Comparison of ENCODE assay signal across 10 cellular contexts in genomic region chr2:64675860-64676259, GRCh38. TPM values are rescaled to one million over a fixed set of nuclear protein-coding genes. Genes with fewer than 3 reads are reported as not detected.
DNase-seq lines count a peak whose midpoint lies in the region; ATAC-seq and TF ChIP-seq lines count a peak whose summit lies in the region.
"Had no signal": no experiment of that assay in that cellular context is flagged by ENCODE, and none has a peak within 500 bp of the region (broad histone marks: within the 10 kb centered on the region; RNA-seq: fewer than 3 reads in every experiment).

No MANE protein-coding gene starts in this region.

- 96% methylated on average over 3 of the region's 5 CpGs; no CpG with 5 or more reads in 1 of the 2 experiments for WGBS in IMR-90 (ENCODE audit: extremely low coverage in 2 of 2, insufficient read length in 1 of 2), 2 experiments

- H3K27ac Mint-ChIP-seq in immature natural killer cell, result no peak overlapping the region
- H3K27ac Mint-ChIP-seq: IgD-negative memory B cell had no signal

- H3K36me3 ChIP-seq in IMR-90 (ENCODE audit: control insufficient read depth, insufficient read depth, low read length), result no peaks in the 10 kb centered on the region
- H3K36me3 ChIP-seq in A673 (ENCODE audit: insufficient read depth, low read length, poor library complexity, severe bottlenecking), result no peaks in the 10 kb centered on the region

- no peak overlapping the region for H3K56ac ChIP-seq in IMR-90 (ENCODE audit: extremely low read depth, insufficient read depth, low read length)

- peaks cover 6 to 18% of the 10 kb centered on the region in 2 donors for H3K4me1 Mint-ChIP-seq in immature natural killer cell

- no peak for TF ChIP-seq POLR2A in IMR-90 (IDR thresholded peaks at IDR 0.05; ENCODE audit: low read depth, low read length)

- H3K4me3 ChIP-seq in IMR-90 (ENCODE audit: insufficient read depth, low read depth, low read length) (no peak overlapping the region), A673 (ENCODE audit: low read depth, low read length, poor library complexity, severe bottlenecking) (no peak overlapping the region)

- H2BK15ac ChIP-seq in IMR-90 (ENCODE audit: low read depth, low read length), result no peak overlapping the region

- no peaks in the 10 kb centered on the region for H3K36me3 Mint-ChIP-seq in immature natural killer cell

- H3K9me3 Mint-ChIP-seq in immature natural killer cell, result no peaks in the 10 kb centered on the region
- H3K9me3 Mint-ChIP-seq: IgD-negative memory B cell had no signal

- ATAC-seq in IMR-90 (ENCODE audit: low read depth) (no peak; the same call in 1 of the 2 replicates), GM21515 (IDR thresholded peaks at IDR 0.05; ENCODE audit: unreplicated experiment) (no peak)

- intact Hi-C loops in IMR-90 (cut with micrococcal nuclease) (no loop called here), A673 (cut with micrococcal nuclease; ENCODE audit: unreplicated experiment) (no loop called here)

- CTCF ChIA-PET in IMR-90 (lab: Yijun Ruan, JAX) (no interaction called here), A673 (lab: Charles Lee) (interaction anchor here (1.0 kb wide), 1 partner anchor 29 kb away, joined by 4 read pairs; no protein-coding TSS in a partner anchor)

- BruUV-seq in IMR-90 (replicated peaks; lab: Mats Ljungman, UMichigan), result no TSS peak
- no TSS peak for BruUV-seq in A673 (replicated peaks; lab: Mats Ljungman, UMichigan)

- no peak overlapping the region for H2BK5ac ChIP-seq in IMR-90 (ENCODE audit: low read depth, low read length, poor library complexity, severe bottlenecking)

- H2BK120ac ChIP-seq in IMR-90 (ENCODE audit: low read depth, low read length), result no peak overlapping the region

- no peak overlapping the region for H2AK5ac ChIP-seq in IMR-90 (ENCODE audit: low read depth, low read length)

- H4K5ac ChIP-seq in IMR-90 (ENCODE audit: low read depth, low read length), result no peak overlapping the region

- no peak overlapping the region for H3K18ac ChIP-seq in IMR-90 (ENCODE audit: low read depth, low read length)

- H3K27me3 ChIP-seq in IMR-90 (ENCODE audit: control insufficient read depth, insufficient read depth, low read length) (no peaks in the 10 kb centered on the region), A673 (replicated peaks; ENCODE audit: insufficient read depth, low read depth, low read length, poor library complexity) (no peaks in the 10 kb centered on the region)

- TF ChIP-seq CTCF in IMR-90 (conservative IDR thresholded peaks at IDR 0.05; ENCODE audit: low read depth, low read length) (no peak), A673 (conservative IDR thresholded peaks at IDR 0.05; ENCODE audit: low read depth, low read length) (no peak)

- no peaks in the 10 kb centered on the region for H3K9me1 ChIP-seq in IMR-90 (ENCODE audit: insufficient read depth, low read length)

- peaks cover 2% of the 10 kb centered on the region; the same call in 1 of the 2 replicates for H3K4me1 ChIP-seq in IMR-90 (ENCODE audit: control insufficient read depth, insufficient read depth, low read length)
- H3K4me1 ChIP-seq in A673 (ENCODE audit: insufficient read depth, low read length, poor library complexity, severe bottlenecking), result no peaks in the 10 kb centered on the region

- in situ Hi-C loops in IMR-90 (cut with MboI; ENCODE audit: low sequenced_read_pairs), result no loop called here

- no peak overlapping the region for H3K23ac ChIP-seq in IMR-90 (ENCODE audit: low read depth, low read length)

- H2AFZ ChIP-seq in IMR-90 (replicated peaks; ENCODE audit: low read length, poor library complexity), result no peak overlapping the region

- H3K4me3 Mint-ChIP-seq in immature natural killer cell, result no peak overlapping the region
- H3K4me3 Mint-ChIP-seq: IgD-negative memory B cell had no signal

- H3K27ac ChIP-seq in IMR-90 (ENCODE audit: insufficient read depth, low read length) (no peak overlapping the region), A673 (ENCODE audit: low read depth, low read length, poor library complexity, severe bottlenecking) (no peak overlapping the region)

- H3K9ac ChIP-seq in IMR-90 (ENCODE audit: low read depth, low read length), result no peak overlapping the region

- no peaks in the 10 kb centered on the region for H4K20me1 ChIP-seq in IMR-90 (ENCODE audit: insufficient read depth, low read length)

- H2BK20ac ChIP-seq in IMR-90 (ENCODE audit: low read depth, low read length), result no peak overlapping the region

- DNase-seq in A172 (ENCODE audit: low spot score) (peak; percentile 68), IMR-90 (peak; percentile 52), activated T-cell treated with anti-CD3 and anti-CD28 coated beads for 24 hours (ENCODE audit: low read depth) (peak; percentile 74), middle frontal gyrus (ENCODE audit: extremely low spot score, low spot score) (peak; percentile 35), retina (no peak), A673 (ENCODE audit: low spot score) (no peak), immature natural killer cell (no peak)
- DNase-seq: effector CD4-positive, alpha-beta T cell had no signal

- peaks cover 0 to 2% (median 2%) of the 10 kb centered on the region in 3 donors for H3K27me3 Mint-ChIP-seq in immature natural killer cell (ENCODE audit: low read depth in 3 of 3)
- H3K27me3 Mint-ChIP-seq: IgD-negative memory B cell had no signal

- no peak overlapping the region for H3K4ac ChIP-seq in IMR-90 (ENCODE audit: low read depth, low read length)

- no peak for TF ChIP-seq RAD21 in IMR-90 (IDR thresholded peaks at IDR 0.05; ENCODE audit: low read length)

- dilution Hi-C loops in IMR-90 (cut with HindIII; ENCODE audit: low sequenced_read_pairs, unreplicated experiment), result no loop called here

- no peaks in the 10 kb centered on the region for H3K9me3 ChIP-seq in IMR-90 (ENCODE audit: control insufficient read depth, insufficient read depth, low read length)
- no peaks in the 10 kb centered on the region for H3K9me3 ChIP-seq in A673 (ENCODE audit: low read depth, low read length, poor library complexity, severe bottlenecking)

- H3K14ac ChIP-seq in IMR-90 (replicated peaks; ENCODE audit: low read depth, low read length), result no peak overlapping the region

- H3K79me1 ChIP-seq in IMR-90 (ENCODE audit: low read depth in 1 of 2, low read length in 2 of 2), result no peaks in the 10 kb centered on the region; a peak in 1 of 4 replicates

- no peak overlapping the region for H4K91ac ChIP-seq in IMR-90 (ENCODE audit: insufficient read depth, low read depth, low read length)

- H4K8ac ChIP-seq in IMR-90 (ENCODE audit: low read depth in 2 of 2, low read length in 2 of 2), result no peak overlapping the region

- H3K4me2 ChIP-seq in IMR-90 (ENCODE audit: low read depth, low read length), result no peak overlapping the region

- POLR2A ChIA-PET in IMR-90 (lab: Charles Lee; ENCODE audit: unreplicated experiment), result no interaction called here
- POLR2A ChIA-PET in A673 (lab: Charles Lee; ENCODE audit: low non-redundant PET), result no interaction called here

- H2AK9ac ChIP-seq in IMR-90 (replicated peaks; ENCODE audit: low read depth, low read length, poor library complexity), result no peak overlapping the region

TF ChIP-seq in IMR-90, 13 proteins besides CTCF, POLR2A, EP300 and RAD21:
- no peak for TF ChIP-seq SMC3 (IDR thresholded peaks at IDR 0.05; ENCODE audit: low read depth, low read length)
- TF ChIP-seq MAZ (IDR thresholded peaks at IDR 0.05; ENCODE audit: borderline replicate concordance, low read depth, low read length), result no peak
- TF ChIP-seq CEBPB (IDR thresholded peaks at IDR 0.05; ENCODE audit: low read depth, low read length), result no peak

RNA-seq across cellular contexts. Expression of gene SERTAD2, which starts 22.1 kb away (rescaled TPM):
- total RNA-seq in A172 (2014; rRNA removed; shearing (Covaris generic)), result 6.4 and 10.3 TPM in 2 replicates
- total RNA-seq in IMR-90 (2012; rRNA removed), result 5.0 and 6.7 TPM in 2 replicates
- polyA plus RNA-seq in IMR-90 (2012; rRNA removed), result 11.0 and 12.7 TPM in 2 replicates
- polyA plus RNA-seq in IMR-90 (2012; cell fraction: cytosol; rRNA removed), result 5.3 and 11.9 TPM in 2 replicates
- polyA plus RNA-seq in IMR-90 (2012; cell fraction: nucleus; rRNA removed; ENCODE audit: low replicate concordance), result 6.0 TPM in 2 replicates
- total RNA-seq in A673 (2021), result 20.8 and 22.2 TPM in 2 replicates
- polyA plus RNA-seq in immature natural killer cell, result 1 to 10 TPM; 4.7 to 8.0 (median 6.1) TPM

Comparison
In these comparisons a context has a peak if more than half of its experiments do, and no peak if none do; other contexts are left out.
1. DNase-seq: peak in A172 (single experiment), IMR-90 (single experiment), activated T-cell treated with anti-CD3 and anti-CD28 coated beads for 24 hours (single experiment) and middle frontal gyrus (single experiment); none in retina (single experiment), A673 (single experiment) and immature natural killer cell (0 of 3).